8 cellular contexts compared by ENCODE assay signal in the genomic region with DNA sequence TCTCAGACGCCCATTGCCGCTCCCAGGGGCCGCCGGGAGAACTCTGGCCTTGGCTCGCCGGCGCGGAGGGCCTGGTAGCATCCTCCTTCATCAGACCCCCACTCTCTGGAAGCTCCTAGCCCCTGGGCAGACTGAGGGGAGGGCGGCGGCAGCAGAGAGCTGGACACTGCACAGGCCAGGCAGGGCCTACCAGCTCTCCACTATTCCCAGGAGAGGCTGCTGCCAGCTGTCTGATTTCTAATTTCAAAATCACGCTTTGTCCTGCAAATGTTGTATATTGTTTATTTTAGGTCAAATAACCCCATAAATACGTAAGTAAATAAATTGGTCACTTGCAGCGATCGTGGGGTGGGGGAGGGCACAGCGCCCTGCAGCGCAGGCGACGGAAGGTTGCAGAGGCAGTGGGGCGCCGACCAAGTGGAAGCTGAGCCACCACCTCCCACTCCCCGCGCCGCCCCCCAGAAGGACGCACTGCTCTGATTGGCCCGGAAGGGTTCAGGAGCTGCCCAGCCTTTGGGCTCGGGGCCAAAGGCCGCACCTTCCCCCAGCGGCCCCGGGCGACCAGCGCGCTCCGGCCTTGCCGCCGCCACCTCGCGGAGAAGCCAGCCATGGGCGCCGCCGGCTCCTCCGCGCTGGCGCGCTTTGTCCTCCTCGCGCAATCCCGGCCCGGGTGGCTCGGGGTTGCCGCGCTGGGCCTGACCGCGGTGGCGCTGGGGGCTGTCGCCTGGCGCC. TPM values are rescaled to one million over a fixed set of nuclear protein-coding genes. Genes with fewer than 3 reads are reported as not detected.
DNase-seq lines count a peak whose midpoint lies in the region; ATAC-seq and TF ChIP-seq lines count a peak whose summit lies in the region.

TSS of gene MTARC1 (plus strand) at position 577 of the 732 bp plus-strand sequence. CDS start at position 609, 32 bp downstream.

- H3K27ac ChIP-seq in Peyer's patch (peak within 1 kb of the TSS; percentile 55 to 75 (median 66)), tibial artery (peak within 1 kb of the TSS; percentile 74 to 86)

- peaks cover 0 to 13% (median 0%) of the 10 kb centered on the region in 4 donors for H3K4me1 ChIP-seq in Peyer's patch
- peaks cover 0 to 56% (median 23%) of the 10 kb centered on the region in 4 donors for H3K4me1 ChIP-seq in tibial artery

- no peaks in the 10 kb centered on the region for H3K9me3 ChIP-seq in Peyer's patch
- no peaks in the 10 kb centered on the region for H3K9me3 ChIP-seq in tibial artery

- no peak for TF ChIP-seq POLR2A in Peyer's patch (IDR thresholded peaks at IDR 0.05)

- intact Hi-C loops in tibial artery (cut with DNase I; ENCODE audit: low total_unique reads) = no loop called here

- DNase-seq in DMS 273 (lab: John Stamatoyannopoulos, UW; ENCODE audit: unreplicated experiment) (peak; percentile 89), HuH-7.5 (ENCODE audit: low spot score) (peak; percentile 82), Peyer's patch (peak; percentile 30 to 83 (median 80)), epithelial cell of esophagus (ENCODE audit: low read depth) (peak; percentile 51), mesenteric fat pad (ENCODE audit: low spot score) (no peak), tibial artery (peak in 1 of 2 donors; percentile 83)
- no peak for DNase-seq in activated CD4-positive, alpha-beta T cell treated with anti-CD3 and anti-CD28 coated beads for 4 hours

- peak; percentile 64 for ATAC-seq in GM21367 (IDR thresholded peaks at IDR 0.05; ENCODE audit: unreplicated experiment)

- H3K27me3 ChIP-seq in Peyer's patch (no peaks in the 10 kb centered on the region), tibial artery (no peaks in the 10 kb centered on the region)

- TF ChIP-seq CTCF in Peyer's patch (IDR thresholded peaks at IDR 0.05) (peak in 3 of 6 experiments; percentile 34 to 50 (median 48)), epithelial cell of esophagus (IDR thresholded peaks at IDR 0.05; ENCODE audit: insufficient read depth, low read depth, low read length, missing control alignments) (no peak), tibial artery (IDR thresholded peaks at IDR 0.05) (peak; percentile 13 to 15)

- H3K4me3 ChIP-seq in Peyer's patch (peak within 1 kb of the TSS; percentile 35 to 69 (median 55)), epithelial cell of esophagus (ENCODE audit: low read length) (peak within 1 kb of the TSS; percentile 58), tibial artery (peak within 1 kb of the TSS; percentile 72 to 87)

- H3K36me3 ChIP-seq in Peyer's patch (peaks cover 0 to 13% (median 0%) of the 10 kb centered on the region in 3 donors), tibial artery (peaks cover 0 to 7% (median 5%) of the 10 kb centered on the region in 3 donors)

RNA-seq across cellular contexts. Expression of gene MTARC1, which starts in this region (rescaled TPM):
- total RNA-seq in Peyer's patch (1 to 10 TPM; 3.3 to 7.8 (median 5.8) TPM), mesenteric fat pad (539 TPM)

Comparison
In these comparisons a context has a peak if more than half of its experiments do, and no peak if none do; other contexts are left out.
1. RNA of gene MTARC1 (total RNA-seq): 539 TPM in mesenteric fat pad (single experiment); 3.3 to 7.8 TPM in Peyer's patch; every median in the first group is over 10 times any median in the second.
2. DNase-seq: peak in DMS 273 (single experiment), HuH-7.5 (single experiment), Peyer's patch (3 of 3) and epithelial cell of esophagus (single experiment); none in mesenteric fat pad (single experiment) and activated CD4-positive, alpha-beta T cell treated with anti-CD3 and anti-CD28 coated beads for 4 hours (0 of 2).
3. Peak in every context shown above with its lines, with median percentiles within 50 percentile points of each other: H3K4me3 ChIP-seq.